8 cellular contexts compared by ENCODE assay signal in genomic region chr11:27705873-27706820, GRCh38. TPM values are rescaled to one million over a fixed set of nuclear protein-coding genes. Genes with fewer than 3 reads are reported as not detected.
DNase-seq lines count a peak whose midpoint lies in the region; ATAC-seq and TF ChIP-seq lines count a peak whose summit lies in the region.

No MANE protein-coding gene starts in this region.

- H3K9me2 ChIP-seq in PC-3 (replicated peaks; ENCODE audit: low read length), result no peaks in the 10 kb centered on the region

- H3K9ac ChIP-seq in PC-3 (ENCODE audit: low read length), result no peak overlapping the region

- no peaks in the 10 kb centered on the region for H3K36me3 ChIP-seq in BE2C
- no peaks in the 10 kb centered on the region for H3K36me3 ChIP-seq in PC-3 (ENCODE audit: low read depth, low read length)
- H3K36me3 ChIP-seq in naive thymus-derived CD4-positive, alpha-beta T cell (ENCODE audit: control insufficient read depth in 2 of 3, insufficient read depth in 3 of 3, low read length in 3 of 3), result no peaks in the 10 kb centered on the region

- H2AFZ ChIP-seq in PC-3 (ENCODE audit: low read length), result 0 out of 2 replicates have a peak overlapping the region, but pooled peaks have one; percentile 54

- H3K4me1 Mint-ChIP-seq in naive thymus-derived CD4-positive, alpha-beta T cell, result peaks cover 2 to 9% (median 7%) of the 10 kb centered on the region in 7 donors

- no peaks in the 10 kb centered on the region for H3F3A ChIP-seq in PC-3 (ENCODE audit: low read length, unreplicated experiment)

- POLR2A ChIA-PET in PC-3 (lab: Charles Lee; ENCODE audit: unreplicated experiment), result no interaction called here
- POLR2A ChIA-PET in naive thymus-derived CD4-positive, alpha-beta T cell (lab: Charles Lee), result no interaction called here

- H3K4me3 Mint-ChIP-seq in naive thymus-derived CD4-positive, alpha-beta T cell, result no peak overlapping the region

- CTCF ChIA-PET in PC-3 (lab: Charles Lee), result no interaction called here
- CTCF ChIA-PET in naive thymus-derived CD4-positive, alpha-beta T cell (lab: Charles Lee), result no interaction called here

- ATAC-seq in GM18861 (IDR thresholded peaks at IDR 0.05; ENCODE audit: unreplicated experiment) (peak; percentile 59), HG02884 (IDR thresholded peaks at IDR 0.05; ENCODE audit: unreplicated experiment) (peak; percentile 78), PC-3 (no peak)
- ATAC-seq in naive thymus-derived CD4-positive, alpha-beta T cell, result no peak

- H3K27me3 Mint-ChIP-seq in naive thymus-derived CD4-positive, alpha-beta T cell, result peaks cover 33 to 72% (median 48%) of the 10 kb centered on the region in 5 donors

- H3K4me3 ChIP-seq in BE2C (ENCODE audit: low read depth, low read length) (no peak overlapping the region), PC-3 (ENCODE audit: low read length) (no peak overlapping the region)
- H3K4me3 ChIP-seq in naive thymus-derived CD4-positive, alpha-beta T cell (ENCODE audit: low read length), result no peak overlapping the region

- BruUV-seq in PC-3 (replicated peaks; lab: Mats Ljungman, UMichigan), result no TSS peak

- H3K4me2 ChIP-seq in PC-3 (ENCODE audit: low read length), result 0 out of 2 replicates have a peak overlapping the region, but pooled peaks have one; percentile 33

- H3K9me3 Mint-ChIP-seq in naive thymus-derived CD4-positive, alpha-beta T cell, result peaks cover 0 to 2% (median 0%) of the 10 kb centered on the region in 11 donors

- H3K9me3 ChIP-seq in BE2C (no peaks in the 10 kb centered on the region), PC-3 (ENCODE audit: low read length) (no peaks in the 10 kb centered on the region)
- no peaks in the 10 kb centered on the region for H3K9me3 ChIP-seq in naive thymus-derived CD4-positive, alpha-beta T cell (ENCODE audit: control insufficient read depth in 2 of 3, low read length in 3 of 3)

- H3K27me3 ChIP-seq in BE2C (peaks cover 16% of the 10 kb centered on the region), PC-3 (ENCODE audit: low read length) (no peaks in the 10 kb centered on the region)
- H3K27me3 ChIP-seq in naive thymus-derived CD4-positive, alpha-beta T cell (ENCODE audit: control insufficient read depth in 2 of 2, insufficient read depth in 2 of 2, low read length in 2 of 2), result no peaks in the 10 kb centered on the region

- TF ChIP-seq CTCF in BE2C (IDR thresholded peaks at IDR 0.05; ENCODE audit: low read depth, low read length), result peak; percentile 67
- TF ChIP-seq CTCF in PC-3 (conservative IDR thresholded peaks at IDR 0.05; ENCODE audit: low read depth, low read length), result peak; percentile 85

- H3K4me1 ChIP-seq in BE2C (no peaks in the 10 kb centered on the region), PC-3 (ENCODE audit: insufficient read depth, low read length) (peaks cover 5% of the 10 kb centered on the region; the same call in 1 of the 2 replicates)
- no peaks in the 10 kb centered on the region for H3K4me1 ChIP-seq in naive thymus-derived CD4-positive, alpha-beta T cell (ENCODE audit: control insufficient read depth in 2 of 2, insufficient read depth in 2 of 2, low read length in 2 of 2)

- intact Hi-C loops in PC-3 (cut with micrococcal nuclease), result no loop called here
- intact Hi-C loops in naive thymus-derived CD4-positive, alpha-beta T cell (cut with micrococcal nuclease), result no loop called here

- no peaks in the 10 kb centered on the region for H3K36me3 Mint-ChIP-seq in naive thymus-derived CD4-positive, alpha-beta T cell

- no peak overlapping the region for H3K27ac ChIP-seq in PC-3 (ENCODE audit: low read length)
- H3K27ac ChIP-seq in naive thymus-derived CD4-positive, alpha-beta T cell (ENCODE audit: low read depth, low read length), result no peak overlapping the region

- DNase-seq in BE2C (no peak), PC-3 (peak; percentile 43), germinal center (ENCODE audit: low spot score) (peak; percentile 40), GDM1 (lab: John Stamatoyannopoulos, UW) (no peak), A172 (ENCODE audit: low spot score) (no peak)
- DNase-seq in naive thymus-derived CD4-positive, alpha-beta T cell, result no peak

- H4K20me1 ChIP-seq in PC-3 (ENCODE audit: low read length), result no peaks in the 10 kb centered on the region

- no peaks in the 10 kb centered on the region for H3K79me2 ChIP-seq in PC-3 (ENCODE audit: low read length)

- H3K27ac Mint-ChIP-seq in naive thymus-derived CD4-positive, alpha-beta T cell, result no peak overlapping the region

RNA-seq across cellular contexts. Expression of gene BDNF, which starts 5.9 kb away (rescaled TPM):
- polyA plus RNA-seq in BE2C (2012; ENCODE audit: insufficient read depth, insufficient read length, low read depth), result 0.73 TPM
- total RNA-seq in PC-3 (2014; rRNA removed), result 3.4 and 3.8 TPM in 2 replicates
- 12.7 and 17.5 TPM in 2 replicates for total RNA-seq in A172 (2014; rRNA removed; shearing (Covaris generic))
- total RNA-seq in naive thymus-derived CD4-positive, alpha-beta T cell, result not detected
- not detected for polyA plus RNA-seq in naive thymus-derived CD4-positive, alpha-beta T cell

Comparison
In these comparisons a context has a peak if more than half of its experiments do, and no peak if none do; other contexts are left out.
1. DNase-seq: peak in PC-3 (single experiment) and germinal center (single experiment); none in BE2C (single experiment), GDM1 (single experiment), A172 (single experiment) and naive thymus-derived CD4-positive, alpha-beta T cell (0 of 9).
2. ATAC-seq: peak in GM18861 (single experiment) and HG02884 (single experiment); none in PC-3 (single experiment) and naive thymus-derived CD4-positive, alpha-beta T cell (single experiment).